ENCODE assay signal across 1 cellular context in the genomic region with DNA sequence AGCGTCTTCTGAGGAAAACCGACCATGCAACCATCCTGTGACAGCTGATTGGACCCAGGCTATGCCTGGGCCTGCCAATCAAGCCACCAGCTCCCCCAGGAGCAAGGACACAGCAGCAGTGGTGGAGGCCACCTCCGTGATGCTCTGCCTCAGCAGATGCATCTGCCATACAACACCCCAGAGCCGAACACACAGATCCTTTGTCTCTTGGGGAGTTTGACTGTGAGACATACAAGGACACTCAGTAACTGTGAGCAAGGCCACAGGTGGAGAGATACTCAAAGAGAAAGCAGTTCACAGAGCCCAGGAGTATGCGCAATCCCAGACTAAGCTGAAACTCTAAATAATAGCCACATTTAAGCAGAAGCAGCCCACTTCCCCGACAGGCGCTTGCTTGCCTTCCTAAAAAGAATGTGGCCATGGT.
TF ChIP-seq lines count a peak whose summit lies in the region.

No MANE protein-coding gene starts in this region.

TF ChIP-seq in HepG2, 621 proteins besides CTCF, POLR2A, EP300 and RAD21 (continued from another document and continues in another):
- TF ChIP-seq, protein P1, sequence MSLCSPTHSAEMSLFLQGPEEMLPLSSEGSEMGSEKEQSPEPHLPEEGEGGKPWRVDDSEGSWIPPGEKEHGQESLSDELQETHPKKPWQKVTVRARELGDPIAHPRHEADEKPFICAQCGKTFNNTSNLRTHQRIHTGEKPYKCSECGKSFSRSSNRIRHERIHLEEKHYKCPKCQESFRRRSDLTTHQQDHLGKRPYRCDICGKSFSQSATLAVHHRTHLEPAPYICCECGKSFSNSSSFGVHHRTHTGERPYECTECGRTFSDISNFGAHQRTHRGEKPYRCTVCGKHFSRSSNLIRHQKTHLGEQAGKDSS (CRISPR knock-in tag; IDR thresholded peaks at IDR 0.05; ENCODE audit: borderline replicate concordance, low read depth), result peak; percentile 45; the same call in 1 of the 2 replicates
- TF ChIP-seq DZIP1 (CRISPR knock-in tag; IDR thresholded peaks at IDR 0.05) (no peak), ZNF337 (CRISPR knock-in tag; IDR thresholded peaks at IDR 0.05; ENCODE audit: borderline replicate concordance, low read depth) (no peak), ZNF20 (CRISPR knock-in tag; IDR thresholded peaks at IDR 0.05) (no peak), SAP130 (CRISPR knock-in tag; IDR thresholded peaks at IDR 0.05; ENCODE audit: low read depth) (peak; percentile 35; the same call in 1 of the 2 replicates), JUN (CRISPR knock-in tag; IDR thresholded peaks at IDR 0.05) (no peak), PRDM15 (CRISPR knock-in tag; IDR thresholded peaks at IDR 0.05) (no peak), ZNF335 (CRISPR knock-in tag; IDR thresholded peaks at IDR 0.05) (no peak), ZNF430 (CRISPR knock-in tag; IDR thresholded peaks at IDR 0.05) (no peak), CENPT (CRISPR knock-in tag; IDR thresholded peaks at IDR 0.05; ENCODE audit: low read depth) (no peak), RBAK (CRISPR knock-in tag; IDR thresholded peaks at IDR 0.05) (no peak), KDM1A (CRISPR knock-in tag; IDR thresholded peaks at IDR 0.05) (0 out of 2 replicates have a peak, but pooled peaks have one; percentile 22), ZNF619 (CRISPR knock-in tag; IDR thresholded peaks at IDR 0.05) (no peak), ISX (CRISPR knock-in tag; conservative IDR thresholded peaks at IDR 0.05) (no peak), NPAS2 (CRISPR knock-in tag; IDR thresholded peaks at IDR 0.05; ENCODE audit: borderline replicate concordance) (no peak), ZBTB1 (CRISPR knock-in tag; IDR thresholded peaks at IDR 0.05; ENCODE audit: borderline replicate concordance) (no peak), ZNF296 (CRISPR knock-in tag; conservative IDR thresholded peaks at IDR 0.05) (no peak), HNRNPH1 (optimal IDR thresholded peaks at IDR 0.05; ENCODE audit: low read depth, low read length) (no peak), ZNF205 (CRISPR knock-in tag; IDR thresholded peaks at IDR 0.05) (no peak), ZNF292 (CRISPR knock-in tag; IDR thresholded peaks at IDR 0.05; ENCODE audit: borderline replicate concordance, low read depth) (peak; percentile 57; the same call in 1 of the 2 replicates), ZKSCAN5 (CRISPR knock-in tag; IDR thresholded peaks at IDR 0.05) (no peak), ZNF468 (CRISPR knock-in tag; IDR thresholded peaks at IDR 0.05) (no peak), ZNF333 (CRISPR knock-in tag; IDR thresholded peaks at IDR 0.05; ENCODE audit: borderline replicate concordance) (0 out of 2 replicates have a peak, but pooled peaks have one; percentile 68), THRA (CRISPR knock-in tag; IDR thresholded peaks at IDR 0.05; ENCODE audit: borderline replicate concordance) (no peak), ZFP37 (CRISPR knock-in tag; IDR thresholded peaks at IDR 0.05; ENCODE audit: borderline replicate concordance) (no peak), ZNF616 (CRISPR knock-in tag; IDR thresholded peaks at IDR 0.05; ENCODE audit: low read depth) (no peak), ATRX (CRISPR knock-in tag; IDR thresholded peaks at IDR 0.05; ENCODE audit: borderline replicate concordance) (no peak), KDM3A (CRISPR knock-in tag; IDR thresholded peaks at IDR 0.05; ENCODE audit: low read depth) (0 out of 2 replicates have a peak, but pooled peaks have one; percentile 19), ZNF556 (CRISPR knock-in tag; IDR thresholded peaks at IDR 0.05; ENCODE audit: borderline replicate concordance) (0 out of 2 replicates have a peak, but pooled peaks have one; percentile 62), ZNF253 (CRISPR knock-in tag; IDR thresholded peaks at IDR 0.05; ENCODE audit: borderline replicate concordance) (no peak)
- TF ChIP-seq, protein P2, sequence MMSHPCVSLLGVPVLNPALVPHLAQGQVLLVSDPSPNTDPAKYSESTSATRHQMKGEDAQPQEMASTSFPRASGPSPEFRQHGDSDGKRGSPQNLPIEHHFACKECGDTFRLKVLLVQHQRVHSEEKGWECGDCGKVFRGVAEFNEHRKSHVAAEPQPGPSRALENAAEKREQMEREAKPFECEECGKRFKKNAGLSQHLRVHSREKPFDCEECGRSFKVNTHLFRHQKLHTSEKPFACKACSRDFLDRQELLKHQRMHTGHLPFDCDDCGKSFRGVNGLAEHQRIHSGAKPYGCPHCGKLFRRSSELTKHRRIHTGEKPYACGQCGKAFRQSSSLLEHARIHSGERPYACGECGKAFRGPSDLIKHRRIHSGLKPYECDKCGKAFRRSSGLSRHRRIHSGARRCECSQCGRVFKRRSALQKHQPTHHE (CRISPR knock-in tag; IDR thresholded peaks at IDR 0.05; ENCODE audit: borderline replicate concordance), result no peak
- TF ChIP-seq, protein P3, sequence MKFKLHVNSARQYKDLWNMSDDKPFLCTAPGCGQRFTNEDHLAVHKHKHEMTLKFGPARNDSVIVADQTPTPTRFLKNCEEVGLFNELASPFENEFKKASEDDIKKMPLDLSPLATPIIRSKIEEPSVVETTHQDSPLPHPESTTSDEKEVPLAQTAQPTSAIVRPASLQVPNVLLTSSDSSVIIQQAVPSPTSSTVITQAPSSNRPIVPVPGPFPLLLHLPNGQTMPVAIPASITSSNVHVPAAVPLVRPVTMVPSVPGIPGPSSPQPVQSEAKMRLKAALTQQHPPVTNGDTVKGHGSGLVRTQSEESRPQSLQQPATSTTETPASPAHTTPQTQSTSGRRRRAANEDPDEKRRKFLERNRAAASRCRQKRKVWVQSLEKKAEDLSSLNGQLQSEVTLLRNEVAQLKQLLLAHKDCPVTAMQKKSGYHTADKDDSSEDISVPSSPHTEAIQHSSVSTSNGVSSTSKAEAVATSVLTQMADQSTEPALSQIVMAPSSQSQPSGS (CRISPR knock-in tag; IDR thresholded peaks at IDR 0.05), result no peak
- TF ChIP-seq, protein P4, sequence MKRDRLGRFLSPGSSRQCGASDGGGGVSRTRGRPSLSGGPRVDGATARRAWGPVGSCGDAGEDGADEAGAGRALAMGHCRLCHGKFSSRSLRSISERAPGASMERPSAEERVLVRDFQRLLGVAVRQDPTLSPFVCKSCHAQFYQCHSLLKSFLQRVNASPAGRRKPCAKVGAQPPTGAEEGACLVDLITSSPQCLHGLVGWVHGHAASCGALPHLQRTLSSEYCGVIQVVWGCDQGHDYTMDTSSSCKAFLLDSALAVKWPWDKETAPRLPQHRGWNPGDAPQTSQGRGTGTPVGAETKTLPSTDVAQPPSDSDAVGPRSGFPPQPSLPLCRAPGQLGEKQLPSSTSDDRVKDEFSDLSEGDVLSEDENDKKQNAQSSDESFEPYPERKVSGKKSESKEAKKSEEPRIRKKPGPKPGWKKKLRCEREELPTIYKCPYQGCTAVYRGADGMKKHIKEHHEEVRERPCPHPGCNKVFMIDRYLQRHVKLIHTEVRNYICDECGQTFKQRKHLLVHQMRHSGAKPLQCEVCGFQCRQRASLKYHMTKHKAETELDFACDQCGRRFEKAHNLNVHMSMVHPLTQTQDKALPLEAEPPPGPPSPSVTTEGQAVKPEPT (CRISPR knock-in tag; IDR thresholded peaks at IDR 0.05; ENCODE audit: low read depth), result peak; percentile 64; the same call in 1 of the 2 replicates
- TF ChIP-seq, protein P5, sequence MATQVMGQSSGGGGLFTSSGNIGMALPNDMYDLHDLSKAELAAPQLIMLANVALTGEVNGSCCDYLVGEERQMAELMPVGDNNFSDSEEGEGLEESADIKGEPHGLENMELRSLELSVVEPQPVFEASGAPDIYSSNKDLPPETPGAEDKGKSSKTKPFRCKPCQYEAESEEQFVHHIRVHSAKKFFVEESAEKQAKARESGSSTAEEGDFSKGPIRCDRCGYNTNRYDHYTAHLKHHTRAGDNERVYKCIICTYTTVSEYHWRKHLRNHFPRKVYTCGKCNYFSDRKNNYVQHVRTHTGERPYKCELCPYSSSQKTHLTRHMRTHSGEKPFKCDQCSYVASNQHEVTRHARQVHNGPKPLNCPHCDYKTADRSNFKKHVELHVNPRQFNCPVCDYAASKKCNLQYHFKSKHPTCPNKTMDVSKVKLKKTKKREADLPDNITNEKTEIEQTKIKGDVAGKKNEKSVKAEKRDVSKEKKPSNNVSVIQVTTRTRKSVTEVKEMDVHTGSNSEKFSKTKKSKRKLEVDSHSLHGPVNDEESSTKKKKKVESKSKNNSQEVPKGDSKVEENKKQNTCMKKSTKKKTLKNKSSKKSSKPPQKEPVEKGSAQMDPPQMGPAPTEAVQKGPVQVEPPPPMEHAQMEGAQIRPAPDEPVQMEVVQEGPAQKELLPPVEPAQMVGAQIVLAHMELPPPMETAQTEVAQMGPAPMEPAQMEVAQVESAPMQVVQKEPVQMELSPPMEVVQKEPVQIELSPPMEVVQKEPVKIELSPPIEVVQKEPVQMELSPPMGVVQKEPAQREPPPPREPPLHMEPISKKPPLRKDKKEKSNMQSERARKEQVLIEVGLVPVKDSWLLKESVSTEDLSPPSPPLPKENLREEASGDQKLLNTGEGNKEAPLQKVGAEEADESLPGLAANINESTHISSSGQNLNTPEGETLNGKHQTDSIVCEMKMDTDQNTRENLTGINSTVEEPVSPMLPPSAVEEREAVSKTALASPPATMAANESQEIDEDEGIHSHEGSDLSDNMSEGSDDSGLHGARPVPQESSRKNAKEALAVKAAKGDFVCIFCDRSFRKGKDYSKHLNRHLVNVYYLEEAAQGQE (IDR thresholded peaks at IDR 0.05; ENCODE audit: borderline replicate concordance in 1 of 2, low read depth in 1 of 2, low read length in 2 of 2), result no peak
- TF ChIP-seq, protein P6, sequence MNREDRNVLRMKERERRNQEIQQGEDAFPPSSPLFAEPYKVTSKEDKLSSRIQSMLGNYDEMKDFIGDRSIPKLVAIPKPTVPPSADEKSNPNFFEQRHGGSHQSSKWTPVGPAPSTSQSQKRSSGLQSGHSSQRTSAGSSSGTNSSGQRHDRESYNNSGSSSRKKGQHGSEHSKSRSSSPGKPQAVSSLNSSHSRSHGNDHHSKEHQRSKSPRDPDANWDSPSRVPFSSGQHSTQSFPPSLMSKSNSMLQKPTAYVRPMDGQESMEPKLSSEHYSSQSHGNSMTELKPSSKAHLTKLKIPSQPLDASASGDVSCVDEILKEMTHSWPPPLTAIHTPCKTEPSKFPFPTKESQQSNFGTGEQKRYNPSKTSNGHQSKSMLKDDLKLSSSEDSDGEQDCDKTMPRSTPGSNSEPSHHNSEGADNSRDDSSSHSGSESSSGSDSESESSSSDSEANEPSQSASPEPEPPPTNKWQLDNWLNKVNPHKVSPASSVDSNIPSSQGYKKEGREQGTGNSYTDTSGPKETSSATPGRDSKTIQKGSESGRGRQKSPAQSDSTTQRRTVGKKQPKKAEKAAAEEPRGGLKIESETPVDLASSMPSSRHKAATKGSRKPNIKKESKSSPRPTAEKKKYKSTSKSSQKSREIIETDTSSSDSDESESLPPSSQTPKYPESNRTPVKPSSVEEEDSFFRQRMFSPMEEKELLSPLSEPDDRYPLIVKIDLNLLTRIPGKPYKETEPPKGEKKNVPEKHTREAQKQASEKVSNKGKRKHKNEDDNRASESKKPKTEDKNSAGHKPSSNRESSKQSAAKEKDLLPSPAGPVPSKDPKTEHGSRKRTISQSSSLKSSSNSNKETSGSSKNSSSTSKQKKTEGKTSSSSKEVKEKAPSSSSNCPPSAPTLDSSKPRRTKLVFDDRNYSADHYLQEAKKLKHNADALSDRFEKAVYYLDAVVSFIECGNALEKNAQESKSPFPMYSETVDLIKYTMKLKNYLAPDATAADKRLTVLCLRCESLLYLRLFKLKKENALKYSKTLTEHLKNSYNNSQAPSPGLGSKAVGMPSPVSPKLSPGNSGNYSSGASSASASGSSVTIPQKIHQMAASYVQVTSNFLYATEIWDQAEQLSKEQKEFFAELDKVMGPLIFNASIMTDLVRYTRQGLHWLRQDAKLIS (CRISPR knock-in tag; IDR thresholded peaks at IDR 0.05), result no peak
